10 cellular contexts compared by ENCODE assay signal in the genomic region with DNA sequence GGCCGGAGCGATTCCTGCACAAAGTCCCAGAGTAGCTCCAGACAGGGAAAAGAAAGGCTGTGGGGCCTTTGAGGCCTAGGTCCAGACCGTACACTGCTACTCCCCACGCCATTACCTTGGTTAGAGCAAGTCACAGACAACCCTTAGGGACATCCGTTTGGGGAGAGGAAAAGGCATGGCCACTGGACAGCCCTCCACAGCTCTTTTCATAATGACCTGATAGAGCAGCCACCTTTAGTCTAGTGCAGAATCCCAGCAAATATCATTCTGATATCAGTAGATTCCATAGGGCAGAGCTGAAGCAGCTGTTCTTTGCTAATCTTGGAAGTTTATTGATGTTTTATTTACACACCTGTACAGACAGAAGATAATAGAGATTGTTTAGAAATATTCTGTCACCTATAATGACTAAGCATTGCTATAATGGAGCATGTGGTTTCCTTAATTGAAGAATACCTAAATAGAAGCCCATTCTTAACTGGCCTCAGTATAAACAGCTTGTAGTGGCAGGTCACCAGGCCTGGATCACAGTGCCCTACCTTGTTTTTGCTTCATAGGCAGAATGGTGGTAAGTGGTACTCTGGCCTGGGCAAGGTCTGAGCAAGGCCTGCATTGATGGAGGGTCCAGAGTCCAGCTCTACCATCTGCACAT. TPM values are rescaled to one million over a fixed set of nuclear protein-coding genes. Genes with fewer than 3 reads are reported as not detected.
DNase-seq lines count a peak whose midpoint lies in the region; ATAC-seq, FAIRE-seq and TF ChIP-seq lines count a peak whose summit lies in the region.
"Had no signal": no experiment of that assay in that cellular context is flagged by ENCODE, and none has a peak within 500 bp of the region (broad histone marks: within the 10 kb centered on the region; RNA-seq: fewer than 3 reads in every experiment).

No MANE protein-coding gene starts in this region.

- no peak for TF ChIP-seq EP300 in A549 (IDR thresholded peaks at IDR 0.05)

- no peak; a peak in 1 of 6 replicates for ATAC-seq in A549
- ATAC-seq in body of pancreas = peak; percentile 51
- no peak for ATAC-seq in naive thymus-derived CD4-positive, alpha-beta T cell
- ATAC-seq in HG03159 (IDR thresholded peaks at IDR 0.05; ENCODE audit: unreplicated experiment) = no peak

- peaks cover 0 to 50% (median 7%) of the 10 kb centered on the region in 5 donors for H3K36me3 Mint-ChIP-seq in naive thymus-derived CD4-positive, alpha-beta T cell

- DNase-seq in A549 (ENCODE audit: low read depth in 1 of 2, low spot score in 1 of 2) (no peak), body of pancreas (peak; percentile 26 to 61 (median 50)), NCI-H2171 (lab: John Stamatoyannopoulos, UW) (no peak), NCI-H187 treated with DMSO at 0.1 percent for 48 hours (lab: John Stamatoyannopoulos, UW) (no peak), MG63 (no peak)
- no peak for DNase-seq in naive thymus-derived CD4-positive, alpha-beta T cell
- DNase-seq: NCI-H524 treated with DMSO at 0.1 percent for 48 hours had no signal

- POLR2A ChIA-PET in A549 (lab: Yijun Ruan, JAX) = no interaction called here
- POLR2A ChIA-PET in naive thymus-derived CD4-positive, alpha-beta T cell (lab: Charles Lee) = interaction anchor here (0.7 to 2.7 kb wide), 3 partner anchors 28 to 61 kb away, joined by 3 to 14 read pairs (median 4); partner anchors contain the start of genes DDX56, OGDH and TMED4

- H3K9me3 ChIP-seq in A549 (no peaks in the 10 kb centered on the region), KOPT-K1 (ENCODE audit: insufficient read depth, low read length, poor library complexity, severe bottlenecking) (no peaks in the 10 kb centered on the region), body of pancreas (no peaks in the 10 kb centered on the region), MG63 (no peaks in the 10 kb centered on the region)
- no peaks in the 10 kb centered on the region for H3K9me3 ChIP-seq in naive thymus-derived CD4-positive, alpha-beta T cell (ENCODE audit: control insufficient read depth in 2 of 3, low read length in 3 of 3)

- no peaks in the 10 kb centered on the region for H3K27me3 Mint-ChIP-seq in naive thymus-derived CD4-positive, alpha-beta T cell

- H3K27ac Mint-ChIP-seq in naive thymus-derived CD4-positive, alpha-beta T cell = peak overlapping the region; percentile 75 to 91 (median 86)

- no peak for FAIRE-seq in A549 (lab: Jason Lieb, UNC)
- FAIRE-seq: urothelium cell line had no signal

- CTCF ChIA-PET in A549 (lab: Yijun Ruan, JAX) = interaction anchor here (0.9 to 1.6 kb wide), 2 partner anchors 8 to 213 kb away, joined by 3 to 4 read pairs; no protein-coding TSS in a partner anchor
- CTCF ChIA-PET in naive thymus-derived CD4-positive, alpha-beta T cell (lab: Charles Lee) = no interaction called here

- TF ChIP-seq CTCF in A549 (IDR thresholded peaks at IDR 0.05) = no peak
- no peak for TF ChIP-seq CTCF in body of pancreas (IDR thresholded peaks at IDR 0.05)

- H3K9me3 Mint-ChIP-seq in naive thymus-derived CD4-positive, alpha-beta T cell = peaks cover 0 to 3% (median 0%) of the 10 kb centered on the region in 11 donors

- peaks cover 16% of the 10 kb centered on the region for H3K36me3 ChIP-seq in KOPT-K1 (ENCODE audit: insufficient read depth, low read length)
- no peaks in the 10 kb centered on the region for H3K36me3 ChIP-seq in body of pancreas (replicated peaks in 1 of 2; ENCODE audit: insufficient read depth in 1 of 2, low read depth in 2 of 2)
- no peaks in the 10 kb centered on the region for H3K36me3 ChIP-seq in naive thymus-derived CD4-positive, alpha-beta T cell (ENCODE audit: control insufficient read depth in 2 of 3, insufficient read depth in 3 of 3, low read length in 3 of 3)
- peaks cover 10% of the 10 kb centered on the region for H3K36me3 ChIP-seq in MG63

- TF ChIP-seq POLR2A in A549 (IDR thresholded peaks at IDR 0.05; ENCODE audit: low read length) = no peak
- TF ChIP-seq POLR2A in body of pancreas (IDR thresholded peaks at IDR 0.05) = no peak

- TF ChIP-seq RAD21 in A549 (conservative IDR thresholded peaks at IDR 0.05 in 1 of 2, IDR thresholded peaks at IDR 0.05 in 1 of 2) = no peak

- intact Hi-C loops in body of pancreas (cut with DNase I) = no loop called here
- intact Hi-C loops in naive thymus-derived CD4-positive, alpha-beta T cell (cut with micrococcal nuclease) = no loop called here

- peaks cover 57 to 90% (median 66%) of the 10 kb centered on the region in 7 donors for H3K4me1 Mint-ChIP-seq in naive thymus-derived CD4-positive, alpha-beta T cell

- no peak overlapping the region for H3K4me2 ChIP-seq in A549

- 90% methylated on average over 5 of the region's 5 CpGs for WGBS in A549 (ENCODE audit: missing lambda C conversion rate)
- 55 to 62% methylated on average over 4 to 5 of the region's 5 CpGs for WGBS in body of pancreas, 2 donors

- peak overlapping the region in 1 of 10 donors; percentile 55 for H3K4me3 Mint-ChIP-seq in naive thymus-derived CD4-positive, alpha-beta T cell

- peak overlapping the region in 1 of 2 experiments; percentile 43; a peak in 2 of 6 replicates for H3K27ac ChIP-seq in A549
- peak overlapping the region; percentile 37 for H3K27ac ChIP-seq in KOPT-K1 (ENCODE audit: low read depth, low read length, poor library complexity, severe bottlenecking)
- H3K27ac ChIP-seq in body of pancreas = peak overlapping the region; percentile 68 to 80 (median 76)
- H3K27ac ChIP-seq in naive thymus-derived CD4-positive, alpha-beta T cell (ENCODE audit: low read depth, low read length) = peak overlapping the region; percentile 59

- no peaks in the 10 kb centered on the region for H3K27me3 ChIP-seq in body of pancreas
- H3K27me3 ChIP-seq in naive thymus-derived CD4-positive, alpha-beta T cell (ENCODE audit: control insufficient read depth in 2 of 2, insufficient read depth in 2 of 2, low read length in 2 of 2) = no peaks in the 10 kb centered on the region
- no peaks in the 10 kb centered on the region for H3K27me3 ChIP-seq in MG63

- H3K4me1 ChIP-seq in A549 (peaks cover 37% of the 10 kb centered on the region), body of pancreas (peaks cover 56% of the 10 kb centered on the region)
- peaks cover 56 to 97% of the 10 kb centered on the region in 2 donors for H3K4me1 ChIP-seq in naive thymus-derived CD4-positive, alpha-beta T cell (ENCODE audit: control insufficient read depth in 2 of 2, insufficient read depth in 2 of 2, low read length in 2 of 2)

- no peak overlapping the region for H3K4me3 ChIP-seq in A549
- no peak overlapping the region for H3K4me3 ChIP-seq in body of pancreas
- no peak overlapping the region for H3K4me3 ChIP-seq in naive thymus-derived CD4-positive, alpha-beta T cell (ENCODE audit: low read length)
- no peak overlapping the region for H3K4me3 ChIP-seq in MG63

TF ChIP-seq in A549, 52 proteins besides CTCF, POLR2A, EP300 and RAD21:
- TF ChIP-seq MAFK (IDR thresholded peaks at IDR 0.05; ENCODE audit: partially characterized antibody) (peak; percentile 45), EHMT2 (IDR thresholded peaks at IDR 0.05; ENCODE audit: low read depth) (no peak), EHF (CRISPR knock-in tag; IDR thresholded peaks at IDR 0.05) (no peak), FOSB (CRISPR knock-in tag; IDR thresholded peaks at IDR 0.05) (no peak), FOXS1 (CRISPR knock-in tag; IDR thresholded peaks at IDR 0.05) (no peak)

RNA-seq across cellular contexts. Expression of gene OGDH, which starts 27.9 kb away (rescaled TPM):
- polyA plus RNA-seq in A549 (2011; rRNA removed) = 32.5 and 37.2 TPM in 2 replicates
- polyA plus RNA-seq in A549 (2012; cell fraction: cytosol; rRNA removed) = 37.2 and 43.6 TPM in 2 replicates
- 85.1 and 94.7 TPM in 2 replicates for polyA plus RNA-seq in A549 (2012; cell fraction: nucleus; rRNA removed)
- 35.8 to 38.8 TPM (median 37.7 TPM) in 3 replicates for polyA plus RNA-seq in A549 (2017; fragmentation: RNase III; extraction: RNeasy Plus Mini Kit Qiagen cat#74134 plus additional on column Dnase treatment)
- 74.2 and 83.3 TPM in 2 replicates for polyA minus RNA-seq in A549 (2011; rRNA and poly(A)+ RNA removed)
- total RNA-seq in body of pancreas = 10 to 100 TPM; 36.1 to 46.1 TPM
- total RNA-seq in naive thymus-derived CD4-positive, alpha-beta T cell = 100 to 1,000 TPM in 1 of 5 experiments, 10 to 100 TPM in 4; 43.1 to 122 (median 66.3) TPM
- 10 to 100 TPM; 20.3 to 25.0 TPM for polyA plus RNA-seq in naive thymus-derived CD4-positive, alpha-beta T cell
- total RNA-seq in MG63 (2014; rRNA removed; shearing (Covaris generic); ENCODE audit: low replicate concordance) = 31.6 and 54.0 TPM in 2 replicates

RNA-seq across cellular contexts. Expression of gene TMED4, which starts 52.3 kb away (rescaled TPM):
- 68.3 and 79.2 TPM in 2 replicates for polyA plus RNA-seq in A549 (2011; rRNA removed)
- 53.0 and 70.7 TPM in 2 replicates for polyA plus RNA-seq in A549 (2012; cell fraction: cytosol; rRNA removed)
- 98.9 and 134 TPM in 2 replicates for polyA plus RNA-seq in A549 (2012; cell fraction: nucleus; rRNA removed)
- 53.9 to 55.9 TPM (median 55.1 TPM) in 3 replicates for polyA plus RNA-seq in A549 (2017; fragmentation: RNase III; extraction: RNeasy Plus Mini Kit Qiagen cat#74134 plus additional on column Dnase treatment)
- polyA minus RNA-seq in A549 (2011; rRNA and poly(A)+ RNA removed) = 58.8 and 75.2 TPM in 2 replicates
- total RNA-seq in body of pancreas = 10 to 100 TPM; 52.4 to 65.6 TPM
- total RNA-seq in naive thymus-derived CD4-positive, alpha-beta T cell = 10 to 100 TPM; 70.0 to 98.5 (median 95.3) TPM
- 10 to 100 TPM; 61.6 to 93.7 TPM for polyA plus RNA-seq in naive thymus-derived CD4-positive, alpha-beta T cell
- 113 and 152 TPM in 2 replicates for total RNA-seq in MG63 (2014; rRNA removed; shearing (Covaris generic); ENCODE audit: low replicate concordance)

Comparison
In these comparisons a context has a peak if more than half of its experiments do, and no peak if none do; other contexts are left out.
1. DNase-seq: peak in body of pancreas (4 of 4); none in A549 (0 of 2), naive thymus-derived CD4-positive, alpha-beta T cell (0 of 9), NCI-H2171 (single experiment), NCI-H187 treated with DMSO at 0.1 percent for 48 hours (single experiment) and MG63 (single experiment).